In genomic region chr18:79900610-79901570, GRCh38 we compare ENCODE assay signal across 1 cellular context.
TF ChIP-seq lines count a peak whose summit lies in the region.

No MANE protein-coding gene starts in this region.

TF ChIP-seq in HepG2, 621 proteins besides CTCF, POLR2A, EP300 and RAD21:
- TF ChIP-seq ONECUT2 (CRISPR knock-in tag; IDR thresholded peaks at IDR 0.05): no peak
- TF ChIP-seq POLR2G (IDR thresholded peaks at IDR 0.05; ENCODE audit: low read depth, low read length): 0 out of 2 replicates have a peak, but pooled peaks have one; percentile 2
- peak; percentile 50 for TF ChIP-seq AGO2 (optimal IDR thresholded peaks at IDR 0.05; ENCODE audit: low read depth, low read length)
- TF ChIP-seq ZC3H13 (CRISPR knock-in tag; IDR thresholded peaks at IDR 0.05): peak; percentile 50; the same call in 1 of the 2 replicates
- TF ChIP-seq AGO1 (IDR thresholded peaks at IDR 0.05; ENCODE audit: low read depth, low read length, poor library complexity, severe bottlenecking): peak; percentile 49
- TF ChIP-seq ZNF800 (CRISPR knock-in tag; IDR thresholded peaks at IDR 0.05): no peak
- peak; percentile 9; the same call in 1 of the 2 replicates for TF ChIP-seq KDM2A (CRISPR knock-in tag; IDR thresholded peaks at IDR 0.05; ENCODE audit: borderline replicate concordance, low read depth)
